Comparison of ENCODE assay signal across 1 cellular context in genomic region chr22:36036167-36036624, GRCh38.
TF ChIP-seq lines count a peak whose summit lies in the region.

No MANE protein-coding gene starts in this region.

TF ChIP-seq in HEK293, 187 proteins besides CTCF, POLR2A, EP300 and RAD21 (continued from another document and continues in another):
- TF ChIP-seq ZNF280C (tag by site-specific recombination; IDR thresholded peaks at IDR 0.05) (no peak), ZNF610 (tag by site-specific recombination; IDR thresholded peaks at IDR 0.05; ENCODE audit: borderline replicate concordance) (no peak), ZEB2 (tag by site-specific recombination; IDR thresholded peaks at IDR 0.05) (no peak), ZNF677 (tag by site-specific recombination; IDR thresholded peaks at IDR 0.05) (no peak), ZNF645 (tag by site-specific recombination; IDR thresholded peaks at IDR 0.05) (no peak), ZNF549 (tag by site-specific recombination; IDR thresholded peaks at IDR 0.05) (no peak), ZBTB1 (tag by site-specific recombination; IDR thresholded peaks at IDR 0.05) (no peak), ZNF580 (tag by site-specific recombination; IDR thresholded peaks at IDR 0.05) (no peak), ZNF521 (tag by site-specific recombination; IDR thresholded peaks at IDR 0.05) (no peak), ZNF701 (tag by site-specific recombination; IDR thresholded peaks at IDR 0.05) (no peak), TSHZ1 (tag by site-specific recombination; IDR thresholded peaks at IDR 0.05; ENCODE audit: borderline replicate concordance) (no peak), ZBTB10 (tag by site-specific recombination; IDR thresholded peaks at IDR 0.05) (no peak), ZNF169 (tag by site-specific recombination; IDR thresholded peaks at IDR 0.05) (no peak), ZBTB6 (tag by site-specific recombination; IDR thresholded peaks at IDR 0.05) (no peak), GLIS2 (tag by site-specific recombination; IDR thresholded peaks at IDR 0.05) (no peak), ZNF548 (tag by site-specific recombination; IDR thresholded peaks at IDR 0.05) (no peak), INSM2 (tag by site-specific recombination; IDR thresholded peaks at IDR 0.05) (no peak), ZNF138 (tag by site-specific recombination; IDR thresholded peaks at IDR 0.05; ENCODE audit: borderline replicate concordance) (no peak), ZNF707 (tag by site-specific recombination; IDR thresholded peaks at IDR 0.05) (no peak), ZXDB (tag by site-specific recombination; IDR thresholded peaks at IDR 0.05) (no peak), ZNF302 (tag by site-specific recombination; IDR thresholded peaks at IDR 0.05; ENCODE audit: low read depth) (no peak), ZNF148 (tag by site-specific recombination; IDR thresholded peaks at IDR 0.05; ENCODE audit: borderline replicate concordance) (no peak), ZBTB49 (tag by site-specific recombination; IDR thresholded peaks at IDR 0.05; ENCODE audit: low read depth) (no peak), ELK4 (IDR thresholded peaks at IDR 0.05; ENCODE audit: borderline replicate concordance, low read depth, low read length) (no peak), ZNF510 (tag by site-specific recombination; IDR thresholded peaks at IDR 0.05; ENCODE audit: insufficient replicate concordance) (no peak), ZNF514 (tag by site-specific recombination; IDR thresholded peaks at IDR 0.05) (no peak), ZNF768 (tag by site-specific recombination; IDR thresholded peaks at IDR 0.05) (no peak), ZIC2 (tag by site-specific recombination; IDR thresholded peaks at IDR 0.05) (no peak), ZNF670 (tag by site-specific recombination; IDR thresholded peaks at IDR 0.05; ENCODE audit: low read depth) (no peak), HOXC10 (CRISPR knock-in tag; IDR thresholded peaks at IDR 0.05) (no peak), ZNF433 (tag by site-specific recombination; IDR thresholded peaks at IDR 0.05; ENCODE audit: low read depth) (no peak), ZBTB17 (tag by site-specific recombination; IDR thresholded peaks at IDR 0.05) (0 out of 2 replicates have a peak, but pooled peaks have one; percentile 8), ZNF426 (tag by site-specific recombination; IDR thresholded peaks at IDR 0.05) (no peak)
